In genomic region chr2:12858786-12859185, GRCh38 we compare ENCODE assay signal across 24 cellular contexts.
"Had no signal": no experiment of that assay in that cellular context is flagged by ENCODE, and none has a peak within 500 bp of the region (broad histone marks: within the 10 kb centered on the region; RNA-seq: fewer than 3 reads in every experiment).

No MANE protein-coding gene starts in this region.

- DNase-seq: activated B cell treated with CpG ODN at 0.5 μM for 24 hours; activated CD4-positive, alpha-beta T cell treated with anti-CD3 and anti-CD28 coated beads, Interleukin-2, amount 50 U/mL, for 1 hour; activated CD8-positive, alpha-beta memory T cell treated with anti-CD3 and anti-CD28 coated beads, Interleukin-2, amount 10 ng/mL, durations not matched to agents 7 days and 5 days; activated CD8-positive, alpha-beta T cell treated with anti-CD3 and anti-CD28 coated beads, Interleukin-2, amount 10 ng/mL, durations not matched to agents 7 days and 5 days; activated naive CD8-positive, alpha-beta T cell treated with anti-CD3 and anti-CD28 coated beads, Interleukin-2, amount 50 U/mL, for 24 hours; activated T-cell treated with anti-CD3 and anti-CD28 coated beads, Interleukin-2, amount 50 U/mL, for 48 hours; endodermal cell; gastrocnemius medialis; glutamatergic neuron; left cardiac atrium; left ventricle myocardium superior; naive B cell; pancreas; psoas muscle; sigmoid colon; stimulated activated CD4-positive, alpha-beta T cell treated with anti-CD3 and anti-CD28 coated beads, Interleukin-1b, Interleukin-23, amount 100 ng/mL, for 48 hours; stimulated activated CD4-positive, alpha-beta T cell treated with anti-CD3 and anti-CD28 coated beads, Interleukin-4, amount 100 ng/mL, for 4 hours; stimulated activated naive B cell treated with anti-CD40 and anti-IgM and Interleukin-4, amounts not matched to agents 10 μg/mL and 1 μg/mL and 100 μg/mL, for 72 hours; stomach; thyroid gland; upper lobe of left lung had no signal

- H3K27me3 ChIP-seq: esophagus muscularis mucosa, gastrocnemius medialis, pancreas, sigmoid colon, stomach, thyroid gland, upper lobe of left lung, vagina had no signal

- H3K27ac ChIP-seq: esophagus muscularis mucosa, gastrocnemius medialis, pancreas, psoas muscle, sigmoid colon, stomach, thyroid gland, upper lobe of left lung, vagina had no signal

- H3K4me1 ChIP-seq: gastrocnemius medialis, pancreas, psoas muscle, thyroid gland, vagina had no signal

- H3K9me3 ChIP-seq: gastrocnemius medialis, pancreas, psoas muscle, thyroid gland, vagina had no signal

- H3K4me3 ChIP-seq: esophagus muscularis mucosa, gastrocnemius medialis, pancreas, psoas muscle, sigmoid colon, smooth muscle cell, stomach, thyroid gland, upper lobe of left lung, vagina had no signal

- H3K36me3 ChIP-seq: esophagus muscularis mucosa, gastrocnemius medialis, pancreas, sigmoid colon, stomach, thyroid gland, upper lobe of left lung, vagina had no signal

- H3K4me2 ChIP-seq: smooth muscle cell had no signal
